Comparison of ENCODE assay signal across 18 cellular contexts in genomic region chr19:2221918-2222317, GRCh38. TPM values are rescaled to one million over a fixed set of nuclear protein-coding genes. Genes with fewer than 3 reads are reported as not detected.
A peak's percentile ranks its signal among the peaks of the same experiment; 100 is the strongest.
DNase-seq lines count a peak whose midpoint lies in the region; ATAC-seq and TF ChIP-seq lines count a peak whose summit lies in the region.
"Had no signal": no experiment of that assay in that cellular context is flagged by ENCODE, and none has a peak within 500 bp of the region (broad histone marks: within the 10 kb centered on the region; RNA-seq: fewer than 3 reads in every experiment).

No MANE protein-coding gene starts in this region.

- TF ChIP-seq CTCF in cardiac muscle cell (IDR thresholded peaks at IDR 0.05; ENCODE audit: low read depth, low read length) (peak; percentile 21), VCaP (conservative IDR thresholded peaks at IDR 0.05) (peak; percentile 17; the same call in 1 of the 2 replicates), fibroblast of the aortic adventitia (IDR thresholded peaks at IDR 0.05; ENCODE audit: insufficient read depth, low read length) (peak; percentile 24), tibial artery (IDR thresholded peaks at IDR 0.05) (peak; percentile 16 to 19)

- DNase-seq in cardiac muscle cell (ENCODE audit: low read depth in 1 of 2, low spot score in 1 of 2) (peak in 1 of 2 donors; percentile 12), Right ventricle myocardium inferior (ENCODE audit: missing footprints) (no peak), fibroblast of the aortic adventitia (ENCODE audit: low read depth) (no peak), tibial artery (no peak), DMS153 treated with DMSO at 0.1 percent for 48 hours (lab: John Stamatoyannopoulos, UW; ENCODE audit: unreplicated experiment) (no peak), NCI-H69 (lab: John Stamatoyannopoulos, UW) (no peak), DMS 273 treated with DMSO at 0.1 percent for 48 hours (lab: John Stamatoyannopoulos, UW) (no peak)
- DNase-seq: 8988T; activated CD4-positive, CD25-positive, alpha-beta regulatory T cell treated with anti-CD3 and anti-CD28 coated beads, Interleukin-2, amount 50 U/mL, for 72 hours; amniotic stem cell; effector CD8-positive, alpha-beta T cell; GM23248; left lung; MG63; naive thymus-derived CD8-positive, alpha-beta T cell; NCI-H2171 had no signal

- peaks cover 26% of the 10 kb centered on the region for H3K36me3 ChIP-seq in cardiac muscle cell
- H3K36me3 ChIP-seq in tibial artery = peaks cover 26 to 99% (median 77%) of the 10 kb centered on the region in 3 donors

- H3K4me1 ChIP-seq in cardiac muscle cell (ENCODE audit: low read depth) = no peaks in the 10 kb centered on the region
- H3K4me1 ChIP-seq in tibial artery = no peaks in the 10 kb centered on the region
- H3K4me1 ChIP-seq: left lung had no signal

- H3K9me3 ChIP-seq in cardiac muscle cell (ENCODE audit: low read depth) = no peaks in the 10 kb centered on the region
- H3K9me3 ChIP-seq in tibial artery = no peaks in the 10 kb centered on the region
- H3K9me3 ChIP-seq: left lung, MG63, thoracic aorta had no signal

- H3K27ac ChIP-seq in cardiac muscle cell (no peak overlapping the region), VCaP (no peak overlapping the region), tibial artery (no peak overlapping the region)
- H3K27ac ChIP-seq: GM23248, left lung, thoracic aorta had no signal

- ATAC-seq in Right ventricle myocardium inferior = no peak
- ATAC-seq: left lung; naive thymus-derived CD8-positive, alpha-beta T cell had no signal

- H3K4me3 ChIP-seq in cardiac muscle cell = no peak overlapping the region
- H3K4me3 ChIP-seq in fibroblast of the aortic adventitia (ENCODE audit: low read depth, low read length) = no peak overlapping the region
- no peak overlapping the region for H3K4me3 ChIP-seq in tibial artery
- H3K4me3 ChIP-seq: GM23248, left lung, MG63, thoracic aorta had no signal

- H3K27me3 ChIP-seq in cardiac muscle cell (no peaks in the 10 kb centered on the region), tibial artery (no peaks in the 10 kb centered on the region)
- H3K27me3 ChIP-seq: left lung, MG63 had no signal

- intact Hi-C loops in Right ventricle myocardium inferior (cut with DNase I) = no loop called here
- intact Hi-C loops in tibial artery (cut with DNase I; ENCODE audit: low total_unique reads) = no loop called here

RNA-seq across cellular contexts. Expression of gene PLEKHJ1, which starts 14.2 kb away (rescaled TPM):
- total RNA-seq in cardiac muscle cell = 255 and 361 TPM in 2 replicates
- polyA plus RNA-seq in cardiac muscle cell = 297 and 342 TPM in 2 replicates
- 59.7 TPM for total RNA-seq in Right ventricle myocardium inferior
- 30.9 and 33.4 TPM in 2 replicates for total RNA-seq in fibroblast of the aortic adventitia (ENCODE audit: low replicate concordance)

RNA-seq across cellular contexts. Expression of gene SF3A2, which starts 14.7 kb away (rescaled TPM):
- total RNA-seq in cardiac muscle cell (60.6 and 66.9 TPM in 2 replicates), Right ventricle myocardium inferior (30.3 TPM), fibroblast of the aortic adventitia (ENCODE audit: low replicate concordance) (11.9 and 29.6 TPM in 2 replicates)
- 110 and 111 TPM in 2 replicates for polyA plus RNA-seq in cardiac muscle cell

RNA-seq across cellular contexts. Expression of gene AMH, which starts 27.2 kb away (rescaled TPM):
- total RNA-seq in cardiac muscle cell (24.1 and 45.6 TPM in 2 replicates), Right ventricle myocardium inferior (0.89 TPM), fibroblast of the aortic adventitia (ENCODE audit: low replicate concordance) (0.81 and 1.8 TPM in 2 replicates)
- polyA plus RNA-seq in cardiac muscle cell = 23.2 and 71.4 TPM in 2 replicates
- total RNA-seq: GM23248 had no signal
- polyA plus RNA-seq: GM23248; naive thymus-derived CD8-positive, alpha-beta T cell had no signal

RNA-seq across cellular contexts. Expression of gene JSRP1, which starts 34.3 kb away (rescaled TPM):
- total RNA-seq in cardiac muscle cell (1.9 and 5.4 TPM in 2 replicates), Right ventricle myocardium inferior (not detected), fibroblast of the aortic adventitia (ENCODE audit: low replicate concordance) (0.27 and 0.74 TPM in 2 replicates)
- polyA plus RNA-seq in cardiac muscle cell = 0.79 and 4.2 TPM in 2 replicates
- total RNA-seq: GM23248, thoracic aorta had no signal
- polyA plus RNA-seq: GM23248 had no signal

RNA-seq across cellular contexts. Expression of gene DOT1L, which starts 58.2 kb away (rescaled TPM):
- total RNA-seq in cardiac muscle cell = 25.3 and 53.8 TPM in 2 replicates
- polyA plus RNA-seq in cardiac muscle cell = 15.6 and 19.1 TPM in 2 replicates
- total RNA-seq in Right ventricle myocardium inferior = 9.7 TPM
- total RNA-seq in fibroblast of the aortic adventitia (ENCODE audit: low replicate concordance) = 10.3 and 12.0 TPM in 2 replicates
